In the genomic region with DNA sequence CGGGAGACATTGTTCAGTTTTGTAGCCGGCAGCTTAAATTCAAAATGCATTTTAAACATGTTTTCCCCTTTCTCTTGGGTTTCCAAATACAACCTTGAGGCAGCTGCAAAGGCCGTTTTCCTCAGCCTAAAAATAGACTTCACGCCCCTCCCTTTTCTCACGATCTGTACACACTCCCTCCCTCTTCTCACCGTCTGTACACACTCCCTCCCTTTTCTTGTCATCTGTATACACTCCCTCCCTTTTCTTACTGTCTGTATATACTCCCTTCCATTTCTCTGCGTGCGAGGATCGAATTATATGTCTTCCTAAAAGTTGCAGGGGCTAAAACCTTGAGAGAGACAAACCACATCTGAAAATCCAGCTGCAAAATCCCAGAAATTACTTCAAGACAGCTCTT, we compare ENCODE assay signal across 15 cellular contexts. TPM values are rescaled to one million over a fixed set of nuclear protein-coding genes. Genes with fewer than 3 reads are reported as not detected.
A peak's percentile ranks its signal among the peaks of the same experiment; 100 is the strongest.
DNase-seq lines count a peak whose midpoint lies in the region; ATAC-seq, FAIRE-seq and TF ChIP-seq lines count a peak whose summit lies in the region.
"Had no signal": no experiment of that assay in that cellular context is flagged by ENCODE, and none has a peak within 500 bp of the region (broad histone marks: within the 10 kb centered on the region; RNA-seq: fewer than 3 reads in every experiment).

No MANE protein-coding gene starts in this region.

- POLR2A ChIA-PET in H1 (lab: Charles Lee; ENCODE audit: partially characterized antibody): interaction anchor here (1.0 to 1.9 kb wide), 2 partner anchors 10 to 41 kb away, joined by 4 to 6 read pairs; no protein-coding TSS in a partner anchor
- POLR2A ChIA-PET in naive thymus-derived CD4-positive, alpha-beta T cell (lab: Charles Lee): interaction anchor here (0.6 kb wide), 1 partner anchor 12 kb away, joined by 3 read pairs; no protein-coding TSS in a partner anchor

- no peak overlapping the region; the same call in 1 of the 2 replicates for H4K8ac ChIP-seq in H1 (ENCODE audit: extremely low read depth, insufficient read depth, low read length)

- no peak for TF ChIP-seq EP300 in H1 (IDR thresholded peaks at IDR 0.05; ENCODE audit: borderline replicate concordance in 1 of 2, low read depth in 2 of 2, low read length in 2 of 2)

- no peak overlapping the region for H4K91ac ChIP-seq in H1 (replicated peaks; ENCODE audit: insufficient read length, low read length)

- peaks cover 0 to 38% (median 0%) of the 10 kb centered on the region in 5 donors for H3K36me3 Mint-ChIP-seq in naive thymus-derived CD4-positive, alpha-beta T cell

- H2AFZ ChIP-seq in H1 (ENCODE audit: low read length) (no peak overlapping the region), smooth muscle cell (ENCODE audit: low read depth) (no peak overlapping the region)

- H3K9ac ChIP-seq in H1 (replicated peaks in 1 of 4; ENCODE audit: extremely low read depth in 1 of 4, low read depth in 3 of 4, low read length in 3 of 4): no peak overlapping the region
- H3K9ac ChIP-seq in smooth muscle cell (ENCODE audit: low read depth): no peak overlapping the region

- H3K4me2 ChIP-seq in H1 (ENCODE audit: insufficient read depth in 1 of 2, low read depth in 2 of 2, low read length in 2 of 2) (no peak overlapping the region), smooth muscle cell (no peak overlapping the region)

- peak overlapping the region; percentile 95; the same call in 1 of the 2 replicates for H2BK12ac ChIP-seq in H1 (ENCODE audit: low read depth, low read length)

- H3K4me3 Mint-ChIP-seq in naive thymus-derived CD4-positive, alpha-beta T cell: peak overlapping the region; percentile 3 to 85 (median 50)
- H3K4me3 Mint-ChIP-seq: stimulated activated naive CD8-positive, alpha-beta T cell treated with anti-CD3 and anti-CD28 coated beads, Interleukin-15, Interleukin-2, amounts not matched to agents 100 ng/mL and 50 ng/mL, for 24 hours had no signal

- no peak for TF ChIP-seq POLR2A in H1 (IDR thresholded peaks at IDR 0.05; ENCODE audit: control extremely low read depth in 1 of 2, low read depth in 2 of 2, low read length in 2 of 2)

- CTCF ChIA-PET in H1 (lab: Charles Lee; ENCODE audit: partially characterized antibody): interaction anchor here (1.0 to 13.5 kb wide), 3 partner anchors 16 to 50 kb away, joined by 3 to 116 read pairs (median 6); no protein-coding TSS in a partner anchor
- CTCF ChIA-PET in naive thymus-derived CD4-positive, alpha-beta T cell (lab: Charles Lee): no interaction called here

- H3K27me3 ChIP-seq in H1 (replicated peaks in 1 of 4; ENCODE audit: control insufficient read depth in 3 of 4, extremely low read depth in 1 of 4, insufficient read depth in 3 of 4, low read length in 3 of 4) (no peaks in the 10 kb centered on the region; a peak in 1 of 7 replicates), smooth muscle cell (ENCODE audit: low read depth) (no peaks in the 10 kb centered on the region)
- no peaks in the 10 kb centered on the region for H3K27me3 ChIP-seq in naive thymus-derived CD4-positive, alpha-beta T cell (ENCODE audit: control insufficient read depth in 2 of 2, insufficient read depth in 2 of 2, low read length in 2 of 2)

- H3K14ac ChIP-seq in H1 (ENCODE audit: insufficient read length): no peak overlapping the region

- H3F3A ChIP-seq in smooth muscle cell (ENCODE audit: low read depth): no peaks in the 10 kb centered on the region

- peak overlapping the region; percentile 51; the same call in 1 of the 2 replicates for H3K18ac ChIP-seq in H1 (ENCODE audit: extremely low read depth, low read length)

- peak overlapping the region; percentile 83; the same call in 1 of the 2 replicates for H2BK15ac ChIP-seq in H1 (ENCODE audit: low read length)

- no peak overlapping the region for H2AK5ac ChIP-seq in H1 (ENCODE audit: low read depth, low read length)

- TF ChIP-seq CTCF in H1 (IDR thresholded peaks at IDR 0.05; ENCODE audit: control extremely low read depth in 1 of 3, insufficient read depth in 1 of 3, low read depth in 1 of 3, low read length in 3 of 3) (no peak), smooth muscle cell (IDR thresholded peaks at IDR 0.05; ENCODE audit: borderline replicate concordance, insufficient read depth, poor library complexity, severe bottlenecking) (no peak)

- no peak for TF ChIP-seq RAD21 in H1 (IDR thresholded peaks at IDR 0.05 in 1 of 2, conservative IDR thresholded peaks at IDR 0.05 in 1 of 2; ENCODE audit: low read depth in 2 of 2, low read length in 2 of 2)

- intact Hi-C loops in naive thymus-derived CD4-positive, alpha-beta T cell (cut with micrococcal nuclease): loop anchor here in 1 of 2 donors (1.0 kb wide), 1 partner anchor 49 kb away; no protein-coding TSS in a partner anchor

- 0 out of 2 replicates have a peak overlapping the region, but pooled peaks have one; percentile 66 for H2BK5ac ChIP-seq in H1 (ENCODE audit: low read depth, low read length)

- H3K79me2 ChIP-seq in H1 (ENCODE audit: control insufficient read depth in 1 of 2, insufficient read depth in 2 of 2, low read length in 2 of 2) (no peaks in the 10 kb centered on the region), smooth muscle cell (ENCODE audit: low read depth) (no peaks in the 10 kb centered on the region)

- H3K4ac ChIP-seq in H1 (replicated peaks; ENCODE audit: insufficient read length, low read depth, low read length): no peak overlapping the region

- H3K56ac ChIP-seq in H1 (replicated peaks; ENCODE audit: insufficient read length, low read depth, low read length): no peak overlapping the region

- 92 to 100% methylated on average over 2 to 9 of the region's 9 CpGs for WGBS in H1 (ENCODE audit: extremely low coverage in 1 of 2, insufficient coverage in 1 of 2, insufficient read length in 1 of 2, insufficient replicate concordance in 2 of 2, low coverage in 1 of 2, low lambda C conversion rate in 2 of 2, missing lambda C conversion rate in 1 of 2), 2 experiments
- WGBS in smooth muscle cell (ENCODE audit: low lambda C conversion rate): 75% methylated on average over 8 of the region's 9 CpGs

- H3K79me1 ChIP-seq in H1 (ENCODE audit: low read depth, low read length): no peaks in the 10 kb centered on the region

- no peak for FAIRE-seq in H1 (lab: Jason Lieb, UNC)

- ATAC-seq in naive thymus-derived CD4-positive, alpha-beta T cell: peak; percentile 50
- no peak for ATAC-seq in HG03139 (IDR thresholded peaks at IDR 0.05; ENCODE audit: unreplicated experiment)

- no peak overlapping the region for H3K23ac ChIP-seq in H1 (ENCODE audit: insufficient read length)

- H2BK20ac ChIP-seq in H1 (ENCODE audit: low read length): 0 out of 2 replicates have a peak overlapping the region, but pooled peaks have one; percentile 21

- H4K20me1 ChIP-seq in H1 (replicated peaks in 1 of 2; ENCODE audit: control insufficient read depth in 1 of 2, insufficient read depth in 2 of 2, low read length in 2 of 2) (no peaks in the 10 kb centered on the region), smooth muscle cell (ENCODE audit: low read depth) (no peaks in the 10 kb centered on the region)

- no peak overlapping the region for H3K27ac ChIP-seq in H1 (ENCODE audit: low read depth, low read length)
- H3K27ac ChIP-seq in naive thymus-derived CD4-positive, alpha-beta T cell (ENCODE audit: low read depth, low read length): peak overlapping the region; percentile 17
- H3K27ac ChIP-seq in smooth muscle cell (ENCODE audit: low read depth): no peak overlapping the region

- peaks cover 9 to 32% (median 21%) of the 10 kb centered on the region in 4 experiments for H3K4me1 ChIP-seq in H1 (replicated peaks in 1 of 4; ENCODE audit: control insufficient read depth in 3 of 4, insufficient read depth in 4 of 4, low read length in 3 of 4)
- H3K4me1 ChIP-seq in naive thymus-derived CD4-positive, alpha-beta T cell (ENCODE audit: control insufficient read depth in 2 of 2, insufficient read depth in 2 of 2, low read length in 2 of 2): peaks cover 10 to 38% of the 10 kb centered on the region in 2 donors
- no peaks in the 10 kb centered on the region for H3K4me1 ChIP-seq in smooth muscle cell (ENCODE audit: low read depth)

- peaks cover 0 to 25% (median 0%) of the 10 kb centered on the region in 11 donors for H3K9me3 Mint-ChIP-seq in naive thymus-derived CD4-positive, alpha-beta T cell
- H3K9me3 Mint-ChIP-seq: stimulated activated naive CD8-positive, alpha-beta T cell treated with anti-CD3 and anti-CD28 coated beads, Interleukin-15, Interleukin-2, amounts not matched to agents 100 ng/mL and 50 ng/mL, for 24 hours had no signal

- peaks cover 48 to 66% (median 55%) of the 10 kb centered on the region in 7 donors for H3K4me1 Mint-ChIP-seq in naive thymus-derived CD4-positive, alpha-beta T cell

- H3K9me3 ChIP-seq in H1 (ENCODE audit: insufficient read depth in 2 of 2, low read depth in 1 of 2, low read length in 1 of 2) (no peaks in the 10 kb centered on the region), smooth muscle cell (replicated peaks; ENCODE audit: low read depth) (no peaks in the 10 kb centered on the region)
- no peaks in the 10 kb centered on the region for H3K9me3 ChIP-seq in naive thymus-derived CD4-positive, alpha-beta T cell (ENCODE audit: control insufficient read depth in 2 of 3, low read length in 3 of 3)
- H3K9me3 ChIP-seq: HAP-1 had no signal

- H3K4me3 ChIP-seq in H1 (ENCODE audit: extremely low read depth in 1 of 4, insufficient read depth in 2 of 4, low read depth in 3 of 4, low read length in 4 of 4): no peak overlapping the region
- H3K4me3 ChIP-seq in naive thymus-derived CD4-positive, alpha-beta T cell (ENCODE audit: low read length): no peak overlapping the region
- H3K4me3 ChIP-seq in smooth muscle cell: no peak overlapping the region
- H3K4me3 ChIP-seq: HAP-1 had no signal

- no peaks in the 10 kb centered on the region for H3K23me2 ChIP-seq in H1 (ENCODE audit: low read depth, low read length)

- H3K36me3 ChIP-seq in H1 (ENCODE audit: control insufficient read depth in 2 of 4, insufficient read depth in 4 of 4, low read length in 3 of 4): no peaks in the 10 kb centered on the region
- no peaks in the 10 kb centered on the region for H3K36me3 ChIP-seq in naive thymus-derived CD4-positive, alpha-beta T cell (ENCODE audit: control insufficient read depth in 2 of 3, insufficient read depth in 3 of 3, low read length in 3 of 3)
- H3K36me3 ChIP-seq in smooth muscle cell (ENCODE audit: low read depth): no peaks in the 10 kb centered on the region
- H3K36me3 ChIP-seq: HAP-1 had no signal

- no peak overlapping the region for H4K5ac ChIP-seq in H1 (ENCODE audit: insufficient read length, low read depth, low read length)

- H2BK120ac ChIP-seq in H1 (replicated peaks; ENCODE audit: low read depth, low read length): no peak overlapping the region

- DNase-seq in EH (ENCODE audit: low read depth): peak; percentile 20
- peak; percentile 40 to 46 for DNase-seq in NCI-H187 (lab: John Stamatoyannopoulos, UW)
- no peak for DNase-seq in H1 (ENCODE audit: low read depth in 1 of 2, low spot score in 2 of 2)
- no peak for DNase-seq in naive thymus-derived CD4-positive, alpha-beta T cell
- DNase-seq in smooth muscle cell (lab: John Stamatoyannopoulos, UW; ENCODE audit: unreplicated experiment): no peak
- DNase-seq in iPS-NIHi11 (ENCODE audit: low spot score): no peak
- no peak for DNase-seq in NCI-H774 (lab: John Stamatoyannopoulos, UW)
- DNase-seq: activated CD4-positive, CD25-positive, alpha-beta regulatory T cell; NCI-H1092; stimulated activated CD4-positive, alpha-beta T cell treated with anti-CD3 and anti-CD28 coated beads, Interleukin-12 subunit alpha, Interleukin-12 subunit beta, amount 100 ng/mL, for 4 hours had no signal

- H3K27ac Mint-ChIP-seq in naive thymus-derived CD4-positive, alpha-beta T cell: peak overlapping the region in 6 of 9 donors; percentile 3 to 99 (median 72)

- H3K27me3 Mint-ChIP-seq in naive thymus-derived CD4-positive, alpha-beta T cell: peaks cover 0 to 4% (median 2%) of the 10 kb centered on the region in 5 donors

RNA-seq across cellular contexts. Expression of a gene that starts 8.9 kb away (rescaled TPM):
- 1.4 and 2.0 TPM in 2 replicates for total RNA-seq in H1 (2021; fragmentation: NEBNext Ultra II Directional; extraction: Animal tissue kit (Norgen Biotek cat#: 25700))
- polyA plus RNA-seq in H1 (2011; rRNA removed): 0.89 and 2.0 TPM in 2 replicates
- 0.94 TPM for polyA plus RNA-seq in H1 (2011; cell fraction: cytosol; rRNA removed)
- 5.4 TPM for polyA plus RNA-seq in H1 (2011; cell fraction: nucleus; rRNA removed)
- polyA plus RNA-seq in H1 (2012, experiment 1 of 2): 1.1 to 1.8 TPM (median 1.6 TPM) in 4 replicates
- polyA plus RNA-seq in H1 (2012, experiment 2 of 2): 0.34 TPM
- 0.83 TPM for polyA plus RNA-seq in H1 (2013, experiment 1 of 2)
- polyA plus RNA-seq in H1 (2013, experiment 2 of 2): 0.59 TPM
- 0.98 and 2.0 TPM in 2 replicates for polyA minus RNA-seq in H1 (2011; rRNA and poly(A)+ RNA removed)
- polyA minus RNA-seq in H1 (2011; cell fraction: cytosol; rRNA and poly(A)+ RNA removed): 1.0 TPM
- 2.8 TPM for polyA minus RNA-seq in H1 (2011; cell fraction: nucleus; rRNA and poly(A)+ RNA removed)
- total RNA-seq in naive thymus-derived CD4-positive, alpha-beta T cell: under 1 TPM in 2 of 5 experiments, not detected in 3; 0.07 to 0.48 TPM
- polyA plus RNA-seq in naive thymus-derived CD4-positive, alpha-beta T cell: not detected
- not detected in 2 replicates for total RNA-seq in smooth muscle cell
- 0.52 TPM in 1 of 2 replicates, not detected in the other for polyA plus RNA-seq in smooth muscle cell
- total RNA-seq: Daoy, liver had no signal
- polyA plus RNA-seq: liver had no signal

Comparison
In these comparisons a context has a peak if more than half of its experiments do, and no peak if none do; other contexts are left out.
1. DNase-seq: peak in EH (single experiment) and NCI-H187 (2 of 2); none in H1 (0 of 2), naive thymus-derived CD4-positive, alpha-beta T cell (0 of 9), smooth muscle cell (single experiment), iPS-NIHi11 (single experiment) and NCI-H774 (single experiment).